ENCODE assay signal across 1 cellular context in the genomic region with DNA sequence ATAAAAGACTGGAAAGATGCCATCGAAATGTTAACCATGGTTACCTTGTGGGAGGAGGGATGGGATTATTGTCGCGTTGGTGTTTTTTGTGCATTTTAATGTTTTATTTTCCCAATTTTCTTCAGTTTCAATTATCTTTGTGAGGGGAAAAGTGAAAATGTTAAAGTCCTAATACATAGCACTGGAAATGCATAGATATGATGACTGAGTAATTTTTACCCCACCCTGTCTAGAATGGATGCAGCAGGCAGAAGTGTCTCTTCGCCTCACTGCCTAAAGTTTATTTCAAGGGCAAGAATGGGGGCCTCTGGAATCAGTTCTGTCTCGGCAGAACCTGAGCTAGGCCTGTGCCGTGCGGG.
TF ChIP-seq lines count a peak whose summit lies in the region.

No MANE protein-coding gene starts in this region.

TF ChIP-seq in K562, 482 proteins besides CTCF, POLR2A, EP300 and RAD21 (continued from another document):
- TF ChIP-seq, protein P1, sequence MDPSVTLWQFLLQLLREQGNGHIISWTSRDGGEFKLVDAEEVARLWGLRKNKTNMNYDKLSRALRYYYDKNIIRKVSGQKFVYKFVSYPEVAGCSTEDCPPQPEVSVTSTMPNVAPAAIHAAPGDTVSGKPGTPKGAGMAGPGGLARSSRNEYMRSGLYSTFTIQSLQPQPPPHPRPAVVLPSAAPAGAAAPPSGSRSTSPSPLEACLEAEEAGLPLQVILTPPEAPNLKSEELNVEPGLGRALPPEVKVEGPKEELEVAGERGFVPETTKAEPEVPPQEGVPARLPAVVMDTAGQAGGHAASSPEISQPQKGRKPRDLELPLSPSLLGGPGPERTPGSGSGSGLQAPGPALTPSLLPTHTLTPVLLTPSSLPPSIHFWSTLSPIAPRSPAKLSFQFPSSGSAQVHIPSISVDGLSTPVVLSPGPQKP (CRISPR knock-in tag; IDR thresholded peaks at IDR 0.05) = no peak
- TF ChIP-seq KLF10 (CRISPR knock-in tag; IDR thresholded peaks at IDR 0.05) (no peak), ZNF316 (IDR thresholded peaks at IDR 0.05) (peak; percentile 88), MAFG (tag; conservative IDR thresholded peaks at IDR 0.05) (peak; percentile 39), NFIC (IDR thresholded peaks at IDR 0.05) (no peak), KHSRP (IDR thresholded peaks at IDR 0.05) (no peak), C11orf30 (IDR thresholded peaks at IDR 0.05; ENCODE audit: low read depth) (peak; percentile 73; the same call in 1 of the 2 replicates), NCOA4 (IDR thresholded peaks at IDR 0.05; ENCODE audit: partially characterized antibody) (no peak), DIDO1 (tag; IDR thresholded peaks at IDR 0.05; ENCODE audit: low read depth) (no peak), RNF2 (IDR thresholded peaks at IDR 0.05) (no peak), GTF2A2 (tag; IDR thresholded peaks at IDR 0.05) (no peak), LARP7 (IDR thresholded peaks at IDR 0.05) (no peak)
- TF ChIP-seq, protein P2, sequence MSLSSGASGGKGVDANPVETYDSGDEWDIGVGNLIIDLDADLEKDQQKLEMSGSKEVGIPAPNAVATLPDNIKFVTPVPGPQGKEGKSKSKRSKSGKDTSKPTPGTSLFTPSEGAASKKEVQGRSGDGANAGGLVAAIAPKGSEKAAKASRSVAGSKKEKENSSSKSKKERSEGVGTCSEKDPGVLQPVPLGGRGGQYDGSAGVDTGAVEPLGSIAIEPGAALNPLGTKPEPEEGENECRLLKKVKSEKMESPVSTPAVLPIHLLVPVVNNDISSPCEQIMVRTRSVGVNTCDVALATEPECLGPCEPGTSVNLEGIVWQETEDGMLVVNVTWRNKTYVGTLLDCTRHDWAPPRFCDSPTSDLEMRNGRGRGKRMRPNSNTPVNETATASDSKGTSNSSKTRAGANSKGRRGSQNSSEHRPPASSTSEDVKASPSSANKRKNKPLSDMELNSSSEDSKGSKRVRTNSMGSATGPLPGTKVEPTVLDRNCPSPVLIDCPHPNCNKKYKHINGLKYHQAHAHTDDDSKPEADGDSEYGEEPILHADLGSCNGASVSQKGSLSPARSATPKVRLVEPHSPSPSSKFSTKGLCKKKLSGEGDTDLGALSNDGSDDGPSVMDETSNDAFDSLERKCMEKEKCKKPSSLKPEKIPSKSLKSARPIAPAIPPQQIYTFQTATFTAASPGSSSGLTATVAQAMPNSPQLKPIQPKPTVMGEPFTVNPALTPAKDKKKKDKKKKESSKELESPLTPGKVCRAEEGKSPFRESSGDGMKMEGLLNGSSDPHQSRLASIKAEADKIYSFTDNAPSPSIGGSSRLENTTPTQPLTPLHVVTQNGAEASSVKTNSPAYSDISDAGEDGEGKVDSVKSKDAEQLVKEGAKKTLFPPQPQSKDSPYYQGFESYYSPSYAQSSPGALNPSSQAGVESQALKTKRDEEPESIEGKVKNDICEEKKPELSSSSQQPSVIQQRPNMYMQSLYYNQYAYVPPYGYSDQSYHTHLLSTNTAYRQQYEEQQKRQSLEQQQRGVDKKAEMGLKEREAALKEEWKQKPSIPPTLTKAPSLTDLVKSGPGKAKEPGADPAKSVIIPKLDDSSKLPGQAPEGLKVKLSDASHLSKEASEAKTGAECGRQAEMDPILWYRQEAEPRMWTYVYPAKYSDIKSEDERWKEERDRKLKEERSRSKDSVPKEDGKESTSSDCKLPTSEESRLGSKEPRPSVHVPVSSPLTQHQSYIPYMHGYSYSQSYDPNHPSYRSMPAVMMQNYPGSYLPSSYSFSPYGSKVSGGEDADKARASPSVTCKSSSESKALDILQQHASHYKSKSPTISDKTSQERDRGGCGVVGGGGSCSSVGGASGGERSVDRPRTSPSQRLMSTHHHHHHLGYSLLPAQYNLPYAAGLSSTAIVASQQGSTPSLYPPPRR (CRISPR knock-in tag; IDR thresholded peaks at IDR 0.05; ENCODE audit: borderline replicate concordance) = no peak
- TF ChIP-seq, protein P3, sequence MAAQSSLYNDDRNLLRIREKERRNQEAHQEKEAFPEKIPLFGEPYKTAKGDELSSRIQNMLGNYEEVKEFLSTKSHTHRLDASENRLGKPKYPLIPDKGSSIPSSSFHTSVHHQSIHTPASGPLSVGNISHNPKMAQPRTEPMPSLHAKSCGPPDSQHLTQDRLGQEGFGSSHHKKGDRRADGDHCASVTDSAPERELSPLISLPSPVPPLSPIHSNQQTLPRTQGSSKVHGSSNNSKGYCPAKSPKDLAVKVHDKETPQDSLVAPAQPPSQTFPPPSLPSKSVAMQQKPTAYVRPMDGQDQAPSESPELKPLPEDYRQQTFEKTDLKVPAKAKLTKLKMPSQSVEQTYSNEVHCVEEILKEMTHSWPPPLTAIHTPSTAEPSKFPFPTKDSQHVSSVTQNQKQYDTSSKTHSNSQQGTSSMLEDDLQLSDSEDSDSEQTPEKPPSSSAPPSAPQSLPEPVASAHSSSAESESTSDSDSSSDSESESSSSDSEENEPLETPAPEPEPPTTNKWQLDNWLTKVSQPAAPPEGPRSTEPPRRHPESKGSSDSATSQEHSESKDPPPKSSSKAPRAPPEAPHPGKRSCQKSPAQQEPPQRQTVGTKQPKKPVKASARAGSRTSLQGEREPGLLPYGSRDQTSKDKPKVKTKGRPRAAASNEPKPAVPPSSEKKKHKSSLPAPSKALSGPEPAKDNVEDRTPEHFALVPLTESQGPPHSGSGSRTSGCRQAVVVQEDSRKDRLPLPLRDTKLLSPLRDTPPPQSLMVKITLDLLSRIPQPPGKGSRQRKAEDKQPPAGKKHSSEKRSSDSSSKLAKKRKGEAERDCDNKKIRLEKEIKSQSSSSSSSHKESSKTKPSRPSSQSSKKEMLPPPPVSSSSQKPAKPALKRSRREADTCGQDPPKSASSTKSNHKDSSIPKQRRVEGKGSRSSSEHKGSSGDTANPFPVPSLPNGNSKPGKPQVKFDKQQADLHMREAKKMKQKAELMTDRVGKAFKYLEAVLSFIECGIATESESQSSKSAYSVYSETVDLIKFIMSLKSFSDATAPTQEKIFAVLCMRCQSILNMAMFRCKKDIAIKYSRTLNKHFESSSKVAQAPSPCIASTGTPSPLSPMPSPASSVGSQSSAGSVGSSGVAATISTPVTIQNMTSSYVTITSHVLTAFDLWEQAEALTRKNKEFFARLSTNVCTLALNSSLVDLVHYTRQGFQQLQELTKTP (IDR thresholded peaks at IDR 0.05; ENCODE audit: low read depth in 1 of 2, partially characterized antibody in 2 of 2) = no peak
- TF ChIP-seq, protein P4, sequence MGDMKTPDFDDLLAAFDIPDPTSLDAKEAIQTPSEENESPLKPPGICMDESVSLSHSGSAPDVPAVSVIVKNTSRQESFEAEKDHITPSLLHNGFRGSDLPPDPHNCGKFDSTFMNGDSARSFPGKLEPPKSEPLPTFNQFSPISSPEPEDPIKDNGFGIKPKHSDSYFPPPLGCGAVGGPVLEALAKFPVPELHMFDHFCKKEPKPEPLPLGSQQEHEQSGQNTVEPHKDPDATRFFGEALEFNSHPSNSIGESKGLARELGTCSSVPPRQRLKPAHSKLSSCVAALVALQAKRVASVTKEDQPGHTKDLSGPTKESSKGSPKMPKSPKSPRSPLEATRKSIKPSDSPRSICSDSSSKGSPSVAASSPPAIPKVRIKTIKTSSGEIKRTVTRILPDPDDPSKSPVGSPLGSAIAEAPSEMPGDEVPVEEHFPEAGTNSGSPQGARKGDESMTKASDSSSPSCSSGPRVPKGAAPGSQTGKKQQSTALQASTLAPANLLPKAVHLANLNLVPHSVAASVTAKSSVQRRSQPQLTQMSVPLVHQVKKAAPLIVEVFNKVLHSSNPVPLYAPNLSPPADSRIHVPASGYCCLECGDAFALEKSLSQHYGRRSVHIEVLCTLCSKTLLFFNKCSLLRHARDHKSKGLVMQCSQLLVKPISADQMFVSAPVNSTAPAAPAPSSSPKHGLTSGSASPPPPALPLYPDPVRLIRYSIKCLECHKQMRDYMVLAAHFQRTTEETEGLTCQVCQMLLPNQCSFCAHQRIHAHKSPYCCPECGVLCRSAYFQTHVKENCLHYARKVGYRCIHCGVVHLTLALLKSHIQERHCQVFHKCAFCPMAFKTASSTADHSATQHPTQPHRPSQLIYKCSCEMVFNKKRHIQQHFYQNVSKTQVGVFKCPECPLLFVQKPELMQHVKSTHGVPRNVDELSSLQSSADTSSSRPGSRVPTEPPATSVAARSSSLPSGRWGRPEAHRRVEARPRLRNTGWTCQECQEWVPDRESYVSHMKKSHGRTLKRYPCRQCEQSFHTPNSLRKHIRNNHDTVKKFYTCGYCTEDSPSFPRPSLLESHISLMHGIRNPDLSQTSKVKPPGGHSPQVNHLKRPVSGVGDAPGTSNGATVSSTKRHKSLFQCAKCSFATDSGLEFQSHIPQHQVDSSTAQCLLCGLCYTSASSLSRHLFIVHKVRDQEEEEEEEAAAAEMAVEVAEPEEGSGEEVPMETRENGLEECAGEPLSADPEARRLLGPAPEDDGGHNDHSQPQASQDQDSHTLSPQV (IDR thresholded peaks at IDR 0.05) = no peak
- TF ChIP-seq, protein P5, sequence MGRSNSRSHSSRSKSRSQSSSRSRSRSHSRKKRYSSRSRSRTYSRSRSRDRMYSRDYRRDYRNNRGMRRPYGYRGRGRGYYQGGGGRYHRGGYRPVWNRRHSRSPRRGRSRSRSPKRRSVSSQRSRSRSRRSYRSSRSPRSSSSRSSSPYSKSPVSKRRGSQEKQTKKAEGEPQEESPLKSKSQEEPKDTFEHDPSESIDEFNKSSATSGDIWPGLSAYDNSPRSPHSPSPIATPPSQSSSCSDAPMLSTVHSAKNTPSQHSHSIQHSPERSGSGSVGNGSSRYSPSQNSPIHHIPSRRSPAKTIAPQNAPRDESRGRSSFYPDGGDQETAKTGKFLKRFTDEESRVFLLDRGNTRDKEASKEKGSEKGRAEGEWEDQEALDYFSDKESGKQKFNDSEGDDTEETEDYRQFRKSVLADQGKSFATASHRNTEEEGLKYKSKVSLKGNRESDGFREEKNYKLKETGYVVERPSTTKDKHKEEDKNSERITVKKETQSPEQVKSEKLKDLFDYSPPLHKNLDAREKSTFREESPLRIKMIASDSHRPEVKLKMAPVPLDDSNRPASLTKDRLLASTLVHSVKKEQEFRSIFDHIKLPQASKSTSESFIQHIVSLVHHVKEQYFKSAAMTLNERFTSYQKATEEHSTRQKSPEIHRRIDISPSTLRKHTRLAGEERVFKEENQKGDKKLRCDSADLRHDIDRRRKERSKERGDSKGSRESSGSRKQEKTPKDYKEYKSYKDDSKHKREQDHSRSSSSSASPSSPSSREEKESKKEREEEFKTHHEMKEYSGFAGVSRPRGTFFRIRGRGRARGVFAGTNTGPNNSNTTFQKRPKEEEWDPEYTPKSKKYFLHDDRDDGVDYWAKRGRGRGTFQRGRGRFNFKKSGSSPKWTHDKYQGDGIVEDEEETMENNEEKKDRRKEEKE (IDR thresholded peaks at IDR 0.05; ENCODE audit: borderline replicate concordance in 1 of 2, control insufficient read depth in 1 of 2, low read depth in 2 of 2, low read length in 1 of 2) = no peak
- TF ChIP-seq, protein P6, sequence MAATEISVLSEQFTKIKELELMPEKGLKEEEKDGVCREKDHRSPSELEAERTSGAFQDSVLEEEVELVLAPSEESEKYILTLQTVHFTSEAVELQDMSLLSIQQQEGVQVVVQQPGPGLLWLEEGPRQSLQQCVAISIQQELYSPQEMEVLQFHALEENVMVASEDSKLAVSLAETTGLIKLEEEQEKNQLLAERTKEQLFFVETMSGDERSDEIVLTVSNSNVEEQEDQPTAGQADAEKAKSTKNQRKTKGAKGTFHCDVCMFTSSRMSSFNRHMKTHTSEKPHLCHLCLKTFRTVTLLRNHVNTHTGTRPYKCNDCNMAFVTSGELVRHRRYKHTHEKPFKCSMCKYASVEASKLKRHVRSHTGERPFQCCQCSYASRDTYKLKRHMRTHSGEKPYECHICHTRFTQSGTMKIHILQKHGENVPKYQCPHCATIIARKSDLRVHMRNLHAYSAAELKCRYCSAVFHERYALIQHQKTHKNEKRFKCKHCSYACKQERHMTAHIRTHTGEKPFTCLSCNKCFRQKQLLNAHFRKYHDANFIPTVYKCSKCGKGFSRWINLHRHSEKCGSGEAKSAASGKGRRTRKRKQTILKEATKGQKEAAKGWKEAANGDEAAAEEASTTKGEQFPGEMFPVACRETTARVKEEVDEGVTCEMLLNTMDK (IDR thresholded peaks at IDR 0.05; ENCODE audit: borderline replicate concordance, insufficient read depth, low read depth, low read length, poor library complexity, severe bottlenecking) = no peak
- TF ChIP-seq, protein P7, sequence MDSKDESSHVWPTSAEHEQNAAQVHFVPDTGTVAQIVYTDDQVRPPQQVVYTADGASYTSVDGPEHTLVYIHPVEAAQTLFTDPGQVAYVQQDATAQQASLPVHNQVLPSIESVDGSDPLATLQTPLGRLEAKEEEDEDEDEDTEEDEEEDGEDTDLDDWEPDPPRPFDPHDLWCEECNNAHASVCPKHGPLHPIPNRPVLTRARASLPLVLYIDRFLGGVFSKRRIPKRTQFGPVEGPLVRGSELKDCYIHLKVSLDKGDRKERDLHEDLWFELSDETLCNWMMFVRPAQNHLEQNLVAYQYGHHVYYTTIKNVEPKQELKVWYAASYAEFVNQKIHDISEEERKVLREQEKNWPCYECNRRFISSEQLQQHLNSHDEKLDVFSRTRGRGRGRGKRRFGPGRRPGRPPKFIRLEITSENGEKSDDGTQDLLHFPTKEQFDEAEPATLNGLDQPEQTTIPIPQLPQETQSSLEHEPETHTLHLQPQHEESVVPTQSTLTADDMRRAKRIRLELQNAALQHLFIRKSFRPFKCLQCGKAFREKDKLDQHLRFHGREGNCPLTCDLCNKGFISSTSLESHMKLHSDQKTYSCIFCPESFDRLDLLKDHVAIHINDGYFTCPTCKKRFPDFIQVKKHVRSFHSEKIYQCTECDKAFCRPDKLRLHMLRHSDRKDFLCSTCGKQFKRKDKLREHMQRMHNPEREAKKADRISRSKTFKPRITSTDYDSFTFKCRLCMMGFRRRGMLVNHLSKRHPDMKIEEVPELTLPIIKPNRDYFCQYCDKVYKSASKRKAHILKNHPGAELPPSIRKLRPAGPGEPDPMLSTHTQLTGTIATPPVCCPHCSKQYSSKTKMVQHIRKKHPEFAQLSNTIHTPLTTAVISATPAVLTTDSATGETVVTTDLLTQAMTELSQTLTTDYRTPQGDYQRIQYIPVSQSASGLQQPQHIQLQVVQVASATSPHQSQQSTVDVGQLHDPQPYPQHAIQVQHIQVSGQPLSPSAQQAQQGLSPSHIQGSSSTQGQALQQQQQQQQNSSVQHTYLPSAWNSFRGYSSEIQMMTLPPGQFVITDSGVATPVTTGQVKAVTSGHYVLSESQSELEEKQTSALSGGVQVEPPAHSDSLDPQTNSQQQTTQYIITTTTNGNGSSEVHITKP (IDR thresholded peaks at IDR 0.05; ENCODE audit: partially characterized antibody) = peak; percentile 37
